ENCODE assay signal across 24 cellular contexts in genomic region chr17:28363776-28364650, GRCh38. TPM values are rescaled to one million over a fixed set of nuclear protein-coding genes. Genes with fewer than 3 reads are reported as not detected.
DNase-seq lines count a peak whose midpoint lies in the region; ATAC-seq, FAIRE-seq and TF ChIP-seq lines count a peak whose summit lies in the region.
"Had no signal": no experiment of that assay in that cellular context is flagged by ENCODE, and none has a peak within 500 bp of the region (broad histone marks: within the 10 kb centered on the region; RNA-seq: fewer than 3 reads in every experiment).

No MANE protein-coding gene starts in this region.

- FAIRE-seq in kidney (lab: Jason Lieb, UNC): no peak
- FAIRE-seq: GM12891, GM18507, H54 had no signal

- DNase-seq in chondrocyte (ENCODE audit: low spot score) (peak; percentile 72), kidney (peak; percentile 46), posterior vena cava (ENCODE audit: low spot score) (peak; percentile 20), NCI-H446 treated with DMSO at 0.1 percent for 48 hours (lab: John Stamatoyannopoulos, UW) (no peak), MG63 (no peak)
- DNase-seq: C1 segment of cervical spinal cord; Calu3; CD4-positive, alpha-beta memory T cell; COR-L47; DMS53; DMS79 treated with DMSO at 0.1 percent for 48 hours; GF-D8; GOT3; HFFc6 had no signal

- no peak overlapping the region for H3K4me3 ChIP-seq in kidney (ENCODE audit: low read length in 2 of 2)
- H3K4me3 ChIP-seq in MG63: no peak overlapping the region
- H3K4me3 ChIP-seq: HAP-1 had no signal

- TF ChIP-seq CTCF in chondrocyte (IDR thresholded peaks at IDR 0.05) (no peak), kidney (IDR thresholded peaks at IDR 0.05; ENCODE audit: borderline replicate concordance, extremely low read depth, insufficient read depth) (no peak)

- H3K4me3 Mint-ChIP-seq in chondrocyte (ENCODE audit: unreplicated experiment): no peak overlapping the region
- H3K4me3 Mint-ChIP-seq: CD4-positive, alpha-beta memory T cell; HFFc6 had no signal

- H3K36me3 Mint-ChIP-seq in chondrocyte (ENCODE audit: low read depth): peaks cover 9% of the 10 kb centered on the region

- no peak overlapping the region for H3K27ac Mint-ChIP-seq in chondrocyte (ENCODE audit: unreplicated experiment)
- H3K27ac Mint-ChIP-seq: CD4-positive, alpha-beta memory T cell; HFFc6 had no signal

- no peaks in the 10 kb centered on the region for H3K27me3 Mint-ChIP-seq in chondrocyte (ENCODE audit: low read depth)
- H3K27me3 Mint-ChIP-seq: CD4-positive, alpha-beta memory T cell had no signal

- H3K27ac ChIP-seq in kidney (ENCODE audit: low read depth in 2 of 2, low read length in 2 of 2): no peak overlapping the region

- H3K36me3 ChIP-seq in kidney (ENCODE audit: control insufficient read depth in 1 of 2, insufficient read depth in 2 of 2, low read length in 2 of 2) (peaks cover 25 to 33% of the 10 kb centered on the region in 2 donors), MG63 (peaks cover 22% of the 10 kb centered on the region)

- H3K4me1 Mint-ChIP-seq in chondrocyte (ENCODE audit: low read depth): no peaks in the 10 kb centered on the region

- H3K9me3 ChIP-seq in kidney (ENCODE audit: control insufficient read depth in 1 of 2, low read length in 2 of 2): no peaks in the 10 kb centered on the region
- no peaks in the 10 kb centered on the region for H3K9me3 ChIP-seq in MG63
- H3K9me3 ChIP-seq: HAP-1 had no signal

- H3K27me3 ChIP-seq in MG63: no peaks in the 10 kb centered on the region

- no peak overlapping the region for H3K9ac ChIP-seq in kidney (ENCODE audit: low read length in 2 of 2)

- H3K4me1 ChIP-seq in kidney (ENCODE audit: control insufficient read depth in 1 of 2, insufficient read depth in 1 of 2, low read depth in 1 of 2, low read length in 2 of 2): no peaks in the 10 kb centered on the region
- H3K4me1 ChIP-seq: HAP-1 had no signal

- intact Hi-C loops in kidney (cut with DNase I): no loop called here
- intact Hi-C loops in posterior vena cava (cut with DNase I): loop anchor here in 1 of 2 donors (2.0 kb wide), 1 partner anchor 15 kb away; no protein-coding TSS in a partner anchor

- no peak for ATAC-seq in HG03354 (IDR thresholded peaks at IDR 0.05; ENCODE audit: poor library complexity, severe bottlenecking, unreplicated experiment)

- no peaks in the 10 kb centered on the region for H3K9me3 Mint-ChIP-seq in chondrocyte (ENCODE audit: low read depth)
- H3K9me3 Mint-ChIP-seq: CD4-positive, alpha-beta memory T cell; HFFc6 had no signal

RNA-seq across cellular contexts. Expression of gene SEBOX, which starts 1.0 kb away (rescaled TPM):
- total RNA-seq in chondrocyte: not detected in 3 replicates
- not detected for total RNA-seq in kidney
- not detected for polyA plus RNA-seq in kidney (ENCODE audit: insufficient read depth, low read depth, low replicate concordance)
- not detected for total RNA-seq in posterior vena cava
- not detected in 2 replicates for total RNA-seq in MG63 (2014; rRNA removed; shearing (Covaris generic); ENCODE audit: low replicate concordance)
- total RNA-seq: A172; A673; Calu3; CD4-positive, alpha-beta memory T cell; Daoy; G401; HFFc6 had no signal
- polyA plus RNA-seq: BJ; CD4-positive, alpha-beta memory T cell had no signal

RNA-seq across cellular contexts. Expression of gene VTN, which starts 6.1 kb away (rescaled TPM):
- total RNA-seq in chondrocyte: 0.31 to 0.55 TPM (median 0.41 TPM) in 3 replicates
- 0.98 TPM for total RNA-seq in kidney
- polyA plus RNA-seq in kidney (ENCODE audit: insufficient read depth, low read depth, low replicate concordance): 3.5 TPM
- 1 to 10 TPM; 1.8 to 5.4 TPM for total RNA-seq in posterior vena cava
- total RNA-seq in MG63 (2014; rRNA removed; shearing (Covaris generic); ENCODE audit: low replicate concordance): 3.3 TPM in 1 of 2 replicates, not detected in the other
- total RNA-seq: Calu3, Daoy had no signal
- polyA plus RNA-seq: CD4-positive, alpha-beta memory T cell had no signal

RNA-seq across cellular contexts. Expression of gene POLDIP2, which starts 6.7 kb away (rescaled TPM):
- total RNA-seq in chondrocyte (70.1 to 70.8 TPM (median 70.4 TPM) in 3 replicates), kidney (84.9 TPM), posterior vena cava (10 to 100 TPM; 53.5 to 54.4 TPM)
- polyA plus RNA-seq in kidney (ENCODE audit: insufficient read depth, low read depth, low replicate concordance): 174 TPM
- total RNA-seq in MG63 (2014; rRNA removed; shearing (Covaris generic); ENCODE audit: low replicate concordance): 161 and 244 TPM in 2 replicates

RNA-seq across cellular contexts. Expression of gene SARM1, which starts 7.5 kb away (rescaled TPM):
- 22.2 to 24.1 TPM (median 23.0 TPM) in 3 replicates for total RNA-seq in chondrocyte
- total RNA-seq in kidney: 23.8 TPM
- 10.4 TPM for polyA plus RNA-seq in kidney (ENCODE audit: insufficient read depth, low read depth, low replicate concordance)
- total RNA-seq in posterior vena cava: 10 to 100 TPM; 15.0 to 16.1 TPM
- total RNA-seq in MG63 (2014; rRNA removed; shearing (Covaris generic); ENCODE audit: low replicate concordance): 17.2 and 33.1 TPM in 2 replicates

RNA-seq across cellular contexts. Expression of gene TNFAIP1, which starts 28.5 kb away (rescaled TPM):
- 52.0 to 79.5 TPM (median 74.0 TPM) in 3 replicates for total RNA-seq in chondrocyte
- total RNA-seq in kidney: 83.9 TPM
- 28.9 TPM for polyA plus RNA-seq in kidney (ENCODE audit: insufficient read depth, low read depth, low replicate concordance)
- total RNA-seq in posterior vena cava: 10 to 100 TPM; 39.7 to 45.9 TPM
- 29.2 and 31.9 TPM in 2 replicates for total RNA-seq in MG63 (2014; rRNA removed; shearing (Covaris generic); ENCODE audit: low replicate concordance)

Comparison
In these comparisons a context has a peak if more than half of its experiments do, and no peak if none do; other contexts are left out.
1. DNase-seq: peak in chondrocyte (single experiment), kidney (single experiment) and posterior vena cava (single experiment); none in NCI-H446 treated with DMSO at 0.1 percent for 48 hours (single experiment) and MG63 (single experiment).